ENCODE assay signal across 1 cellular context in genomic region chr9:109483771-109484442, GRCh38.
TF ChIP-seq lines count a peak whose summit lies in the region.

No MANE protein-coding gene starts in this region.

TF ChIP-seq in H1, 55 proteins besides CTCF, POLR2A, EP300 and RAD21:
- TF ChIP-seq TBP (IDR thresholded peaks at IDR 0.05; ENCODE audit: low read depth, low read length), result no peak
- no peak for TF ChIP-seq HDAC6 (IDR thresholded peaks at IDR 0.05; ENCODE audit: low read depth, low read length)
- no peak for TF ChIP-seq JUN (IDR thresholded peaks at IDR 0.05; ENCODE audit: low read depth, low read length)
- TF ChIP-seq SUZ12 (IDR thresholded peaks at IDR 0.05; ENCODE audit: low read length), result no peak
- TF ChIP-seq TAF1 (IDR thresholded peaks at IDR 0.05; ENCODE audit: low read depth, low read length), result no peak
- TF ChIP-seq USF2 (IDR thresholded peaks at IDR 0.05; ENCODE audit: low read length), result no peak
- TF ChIP-seq SP1 (IDR thresholded peaks at IDR 0.05; ENCODE audit: low read depth, low read length), result no peak
- TF ChIP-seq TAF7 (optimal IDR thresholded peaks at IDR 0.05; ENCODE audit: borderline replicate concordance, low read depth, low read length), result no peak
- TF ChIP-seq NANOG (IDR thresholded peaks at IDR 0.05; ENCODE audit: insufficient read depth, low read depth, low read length, poor library complexity, severe bottlenecking), result no peak
- no peak for TF ChIP-seq RXRA (IDR thresholded peaks at IDR 0.05; ENCODE audit: insufficient read depth, low read depth, low read length)
- TF ChIP-seq SP4 (IDR thresholded peaks at IDR 0.05; ENCODE audit: low read length), result no peak
- TF ChIP-seq HDAC2 (IDR thresholded peaks at IDR 0.05; ENCODE audit: borderline replicate concordance in 1 of 2, low read depth in 2 of 2, low read length in 2 of 2), result no peak
